Comparison of ENCODE assay signal across 10 cellular contexts in the genomic region with DNA sequence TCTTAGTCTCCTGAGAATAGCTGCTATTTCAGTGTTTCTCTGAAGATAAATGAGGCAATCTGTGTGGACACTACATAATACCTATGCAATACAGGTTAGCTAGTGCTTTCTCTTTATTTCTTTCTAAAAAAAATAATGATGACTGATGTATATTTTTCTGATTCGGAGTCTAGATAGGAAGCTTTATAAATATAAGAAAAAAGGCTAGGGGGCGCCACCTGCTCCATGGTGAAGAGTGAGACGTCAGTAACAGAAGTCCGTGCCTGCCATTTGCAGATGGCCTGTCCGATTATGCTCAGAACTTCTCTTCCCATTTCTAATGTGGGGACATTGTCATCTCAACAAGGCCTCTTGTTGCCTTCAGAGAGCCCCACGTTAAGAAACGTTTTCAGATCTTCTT. TPM values are rescaled to one million over a fixed set of nuclear protein-coding genes. Genes with fewer than 3 reads are reported as not detected.
DNase-seq lines count a peak whose midpoint lies in the region; ATAC-seq and TF ChIP-seq lines count a peak whose summit lies in the region.
"Had no signal": no experiment of that assay in that cellular context is flagged by ENCODE, and none has a peak within 500 bp of the region (broad histone marks: within the 10 kb centered on the region; RNA-seq: fewer than 3 reads in every experiment).

No MANE protein-coding gene starts in this region.

- peaks cover 11% of the 10 kb centered on the region; the same call in 1 of the 2 replicates for H3K36me3 ChIP-seq in GM23248 (ENCODE audit: low read depth)

- in situ Hi-C loops in GM23248 (cut with MboI): loop anchor here (10.0 kb wide), 2 partner anchors 244 to 294 kb away; no protein-coding TSS in a partner anchor

- TF ChIP-seq CTCF in VCaP (conservative IDR thresholded peaks at IDR 0.05): peak; percentile 31; the same call in 1 of the 2 replicates

- no peaks in the 10 kb centered on the region for H3K79me2 ChIP-seq in GM23248 (ENCODE audit: insufficient read depth)

- H2AFZ ChIP-seq in GM23248: no peak overlapping the region

- 79 to 88% methylated on average over 7 of the region's 7 CpGs for WGBS in GM23248 (ENCODE audit: low coverage in 1 of 2, low lambda C conversion rate in 2 of 2, missing lambda C conversion rate in 2 of 2), 2 experiments

- H3F3A ChIP-seq in GM23248 (ENCODE audit: insufficient read depth): no peaks in the 10 kb centered on the region

- DNase-seq in NCI-H2196 (lab: John Stamatoyannopoulos, UW; ENCODE audit: unreplicated experiment) (peak; percentile 54), NCI-H2196 treated with DMSO at 0.1 percent for 48 hours (lab: John Stamatoyannopoulos, UW; ENCODE audit: unreplicated experiment) (no peak), GM23248 (peak; percentile 39), left kidney (ENCODE audit: low read depth, low spot score) (peak; percentile 42), NCI-H446 treated with DMSO at 0.1 percent for 48 hours (lab: John Stamatoyannopoulos, UW) (no peak)
- DNase-seq: activated T-cell treated with anti-CD3 and anti-CD28 coated beads for 4 hours had no signal

- no peaks in the 10 kb centered on the region for H3K9me2 ChIP-seq in GM23248 (ENCODE audit: insufficient read depth)

- H3K27me3 ChIP-seq in GM23248 (replicated peaks; ENCODE audit: insufficient read depth): no peaks in the 10 kb centered on the region

- ATAC-seq in HG03520 (IDR thresholded peaks at IDR 0.05; ENCODE audit: unreplicated experiment): no peak
- ATAC-seq in GM18868 (IDR thresholded peaks at IDR 0.05; ENCODE audit: unreplicated experiment): no peak
- ATAC-seq: stimulated activated memory B cell treated with anti-CD40 and anti-IgM and Interleukin-4, amounts not matched to agents 10 μg/mL and 1 μg/mL and 100 μg/mL, for 72 hours had no signal

- H4K20me1 ChIP-seq in GM23248 (ENCODE audit: insufficient read depth): no peaks in the 10 kb centered on the region

- no peak overlapping the region for H3K4me3 ChIP-seq in GM23248

- H3K27ac ChIP-seq in GM23248 (no peak overlapping the region), VCaP (no peak overlapping the region)

- no peaks in the 10 kb centered on the region for H3K9me3 ChIP-seq in GM23248 (ENCODE audit: low read depth)

- no peak overlapping the region for H3K9ac ChIP-seq in GM23248

- H3K4me1 ChIP-seq in GM23248 (ENCODE audit: insufficient read depth): no peaks in the 10 kb centered on the region

- H3K4me2 ChIP-seq in GM23248 (ENCODE audit: unreplicated experiment): no peak overlapping the region

RNA-seq across cellular contexts. Expression of gene QSOX1, which starts 26.4 kb away (rescaled TPM):
- total RNA-seq in GM23248 (2014; rRNA removed; shearing (Covaris generic)): 519 and 540 TPM in 2 replicates
- polyA plus RNA-seq in GM23248 (2016; fragmentation: Nextera tagmentation; extraction: Ambion mirVana): 270 and 274 TPM in 2 replicates

RNA-seq across cellular contexts. Expression of gene LHX4, which starts 49.0 kb away (rescaled TPM):
- total RNA-seq in GM23248 (2014; rRNA removed; shearing (Covaris generic)): not detected in 2 replicates
- polyA plus RNA-seq in GM23248 (2016; fragmentation: Nextera tagmentation; extraction: Ambion mirVana): 0.28 and 0.30 TPM in 2 replicates

Comparison
In these comparisons a context has a peak if more than half of its experiments do, and no peak if none do; other contexts are left out.
1. DNase-seq: peak in NCI-H2196 (single experiment), GM23248 (single experiment) and left kidney (single experiment); none in NCI-H2196 treated with DMSO at 0.1 percent for 48 hours (single experiment) and NCI-H446 treated with DMSO at 0.1 percent for 48 hours (single experiment).